ENCODE assay signal across 18 cellular contexts in the genomic region with DNA sequence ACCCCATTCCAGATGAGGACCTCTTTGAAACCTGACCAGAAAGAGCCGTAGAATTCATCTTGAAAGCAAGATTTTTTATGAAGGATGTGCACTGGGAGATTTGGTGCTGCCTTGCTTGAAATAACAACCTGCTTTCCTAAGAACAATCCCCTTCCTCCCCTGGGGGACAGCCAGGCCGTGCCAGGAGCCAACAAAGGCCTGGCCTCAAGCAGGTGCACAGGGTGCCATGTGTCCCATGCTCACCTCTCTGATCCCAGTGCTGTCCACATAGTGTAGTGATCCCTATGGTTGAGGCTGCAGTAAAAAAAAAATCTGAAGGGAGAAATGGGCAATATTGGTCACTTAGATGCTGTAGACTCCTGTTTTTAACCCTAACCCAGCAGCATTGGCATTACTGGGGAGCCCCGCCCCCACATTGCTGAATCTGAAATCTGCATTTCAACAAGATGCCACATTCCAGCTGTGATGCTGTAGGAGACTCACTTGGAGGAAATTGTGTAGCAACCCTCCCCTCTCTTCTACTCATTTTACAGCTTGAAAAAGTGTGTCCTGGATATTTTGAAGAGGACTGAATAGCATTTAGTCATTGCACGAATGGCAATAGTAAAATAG.
"Had no signal": no experiment of that assay in that cellular context is flagged by ENCODE, and none has a peak within 500 bp of the region (broad histone marks: within the 10 kb centered on the region; RNA-seq: fewer than 3 reads in every experiment).

No MANE protein-coding gene starts in this region.

- DNase-seq: activated CD4-positive, alpha-beta memory T cell treated with anti-CD3 and anti-CD28 coated beads, Interleukin-2, amount 10 ng/mL, durations not matched to agents 7 days and 5 days; activated CD4-positive, alpha-beta T cell treated with anti-CD3 and anti-CD28 coated beads for 4 hours; activated naive CD4-positive, alpha-beta T cell treated with anti-CD3 and anti-CD28 coated beads, Interleukin-2, amount 50 U/mL, for 16 hours; activated T-cell treated with anti-CD3 and anti-CD28 coated beads, Interleukin-2, amount 50 U/mL, for 4 hours; aorta; heart right ventricle; left lung; midbrain; right lobe of liver; small intestine; stimulated activated CD4-positive, alpha-beta T cell treated with anti-CD3 and anti-CD28 coated beads, Interleukin-4, amount 100 ng/mL, for 1 hour; stimulated activated naive CD8-positive, alpha-beta T cell treated with anti-CD3 and anti-CD28 coated beads, Interleukin-15, amount 100 ng/mL, for 72 hours; SW 1271; trophoblast cell; WERI-Rb-1 had no signal

- H3K4me1 ChIP-seq: gastroesophageal sphincter, heart right ventricle, left lung, right lobe of liver had no signal

- H3K9me3 Mint-ChIP-seq: activated CD4-positive, alpha-beta memory T cell treated with anti-CD3 and anti-CD28 coated beads, Interleukin-2, amount 10 ng/mL, durations not matched to agents 7 days and 5 days; activated T-cell treated with anti-CD3 and anti-CD28 coated beads, Interleukin-2, amount 50 U/mL, for 4 hours had no signal

- H3K27me3 Mint-ChIP-seq: activated CD4-positive, alpha-beta memory T cell treated with anti-CD3 and anti-CD28 coated beads, Interleukin-2, amount 10 ng/mL, durations not matched to agents 7 days and 5 days; stimulated activated naive CD8-positive, alpha-beta T cell treated with anti-CD3 and anti-CD28 coated beads, Interleukin-15, amount 100 ng/mL, for 72 hours had no signal

- H3K27me3 ChIP-seq: left lung, right lobe of liver had no signal

- H3K9me3 ChIP-seq: gastroesophageal sphincter, right lobe of liver had no signal

- ATAC-seq: activated T-cell treated with anti-CD3 and anti-CD28 coated beads, Interleukin-2, amount 50 U/mL, for 4 hours; esophagus mucosa; gastroesophageal sphincter; heart right ventricle; left lung; right lobe of liver; stimulated activated naive CD8-positive, alpha-beta T cell treated with anti-CD3 and anti-CD28 coated beads, Interleukin-15, amount 100 ng/mL, for 72 hours had no signal

- H3K27ac Mint-ChIP-seq: activated CD4-positive, alpha-beta memory T cell treated with anti-CD3 and anti-CD28 coated beads, Interleukin-2, amount 10 ng/mL, durations not matched to agents 7 days and 5 days had no signal

- H3K4me1 Mint-ChIP-seq: activated CD4-positive, alpha-beta memory T cell treated with anti-CD3 and anti-CD28 coated beads, Interleukin-2, amount 10 ng/mL, durations not matched to agents 7 days and 5 days had no signal

- H3K4me3 ChIP-seq: coronary artery, gastroesophageal sphincter, heart right ventricle, left lung, right lobe of liver had no signal

- H3K4me3 Mint-ChIP-seq: activated CD4-positive, alpha-beta memory T cell treated with anti-CD3 and anti-CD28 coated beads, Interleukin-2, amount 10 ng/mL, durations not matched to agents 7 days and 5 days; activated T-cell treated with anti-CD3 and anti-CD28 coated beads, Interleukin-2, amount 50 U/mL, for 4 hours; stimulated activated naive CD8-positive, alpha-beta T cell treated with anti-CD3 and anti-CD28 coated beads, Interleukin-15, amount 100 ng/mL, for 72 hours had no signal

- H3K36me3 ChIP-seq: gastroesophageal sphincter, heart right ventricle, left lung, right lobe of liver, WERI-Rb-1 had no signal
